ENCODE assay signal across 24 cellular contexts in the genomic region with DNA sequence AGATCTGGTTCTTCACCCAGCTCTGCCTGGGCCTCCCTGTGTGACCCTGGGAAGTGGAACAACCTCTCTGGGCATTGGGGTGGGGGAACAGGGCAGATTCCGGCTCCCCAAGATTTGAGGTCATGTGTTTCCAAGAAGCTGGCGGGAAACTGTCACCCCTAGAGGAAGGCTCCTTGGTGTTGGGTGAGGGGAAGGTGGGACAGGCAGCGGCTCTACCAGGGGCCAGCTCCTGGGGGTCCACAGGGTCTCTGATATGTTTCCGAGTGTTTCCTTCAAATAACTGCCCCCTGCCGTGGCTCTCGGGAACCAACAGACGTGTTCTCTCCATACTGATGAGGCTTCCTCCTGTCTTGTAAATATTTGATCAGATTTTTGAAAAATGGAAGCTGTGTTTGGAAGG.
"Had no signal": no experiment of that assay in that cellular context is flagged by ENCODE, and none has a peak within 500 bp of the region (broad histone marks: within the 10 kb centered on the region; RNA-seq: fewer than 3 reads in every experiment).

No MANE protein-coding gene starts in this region.

- H3K27me3 ChIP-seq: colonic mucosa, foreskin keratinocyte, hepatocyte had no signal

- DNase-seq: colonic mucosa; cortex of kidney; effector CD8-positive, alpha-beta T cell; effector memory CD8-positive, alpha-beta T cell; endodermal cell; erythroblast; foreskin keratinocyte; heart left ventricle; hypothalamus; immature natural killer cell; islet precursor cell; left cardiac atrium; left ventricle myocardium superior; lower lobe of right lung; mesenchymal stem cell; mucosa of descending colon; naive B cell had no signal

- H3K79me2 ChIP-seq: hepatocyte had no signal

- H2AFZ ChIP-seq: hepatocyte had no signal

- H3K4me1 ChIP-seq: colonic mucosa, foreskin keratinocyte, gastroesophageal sphincter, left lung, lower lobe of right lung had no signal

- ATAC-seq: effector memory CD8-positive, alpha-beta T cell; esophagus mucosa; foreskin keratinocyte; gastroesophageal sphincter; heart left ventricle; left cardiac atrium; left lung; left ventricle myocardium superior; lower lobe of right lung; mucosa of descending colon had no signal

- H3K27ac Mint-ChIP-seq: dendritic cell treated with granulocyte-macrophage colony-stimulating factor and Interleukin-4, amounts not matched to agents 40 ng/mL and 50 ng/mL, for 4 days; effector memory CD8-positive, alpha-beta T cell; endodermal cell; immature natural killer cell; mesothelial cell of epicardium had no signal

- H3K9me3 ChIP-seq: colonic mucosa, gastroesophageal sphincter, heart left ventricle, left lung, lower lobe of right lung, mucosa of descending colon had no signal

- H3K27ac ChIP-seq: colonic mucosa, epithelial cell of prostate, foreskin keratinocyte, gastroesophageal sphincter, heart left ventricle, hepatocyte, left lung, lower lobe of right lung had no signal

- H3K9me3 Mint-ChIP-seq: dendritic cell treated with granulocyte-macrophage colony-stimulating factor and Interleukin-4, amounts not matched to agents 40 ng/mL and 50 ng/mL, for 4 days; endodermal cell had no signal

- H3K4me2 ChIP-seq: hepatocyte had no signal

- H3K36me3 ChIP-seq: colonic mucosa, gastroesophageal sphincter, heart left ventricle, left lung, lower lobe of right lung had no signal

- H3K4me1 Mint-ChIP-seq: immature natural killer cell, mesothelial cell of epicardium, naive B cell had no signal

- H3K27me3 Mint-ChIP-seq: dendritic cell treated with granulocyte-macrophage colony-stimulating factor and Interleukin-4, amounts not matched to agents 40 ng/mL and 50 ng/mL, for 4 days had no signal

- H3K4me3 Mint-ChIP-seq: dendritic cell treated with granulocyte-macrophage colony-stimulating factor and Interleukin-4, amounts not matched to agents 40 ng/mL and 50 ng/mL, for 4 days; effector memory CD8-positive, alpha-beta T cell; endodermal cell; immature natural killer cell; mesothelial cell of epicardium; naive B cell had no signal

- H3K4me3 ChIP-seq: colonic mucosa, gastroesophageal sphincter, heart left ventricle, hepatocyte, left lung, lower lobe of right lung, mucosa of descending colon had no signal

- H3K36me3 Mint-ChIP-seq: immature natural killer cell, mesothelial cell of epicardium, naive B cell had no signal
